Comparison of ENCODE assay signal across 1 cellular context in the genomic region with DNA sequence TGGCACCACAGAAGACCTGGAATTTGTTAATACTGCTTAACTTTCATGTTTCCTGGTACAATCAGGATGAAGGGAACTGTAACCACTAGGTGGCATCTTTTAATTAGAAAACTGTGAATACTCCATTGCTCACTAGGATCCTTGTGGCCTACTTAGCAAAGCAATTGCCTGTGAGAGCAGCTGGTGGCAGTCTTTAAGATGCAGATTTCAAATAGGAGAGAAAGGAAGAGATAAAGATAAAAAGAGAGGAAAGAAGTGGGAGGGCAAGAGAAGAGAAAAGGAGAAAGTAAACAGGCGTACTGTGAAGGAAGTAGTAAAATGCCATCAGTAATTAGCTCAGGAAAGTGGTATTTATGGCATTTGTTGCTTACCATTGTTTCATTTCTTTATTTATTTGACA.
TF ChIP-seq lines count a peak whose summit lies in the region.

No MANE protein-coding gene starts in this region.

TF ChIP-seq in HCT116, 20 proteins besides CTCF, POLR2A, EP300 and RAD21 (continued from another document):
- TF ChIP-seq, protein P1, sequence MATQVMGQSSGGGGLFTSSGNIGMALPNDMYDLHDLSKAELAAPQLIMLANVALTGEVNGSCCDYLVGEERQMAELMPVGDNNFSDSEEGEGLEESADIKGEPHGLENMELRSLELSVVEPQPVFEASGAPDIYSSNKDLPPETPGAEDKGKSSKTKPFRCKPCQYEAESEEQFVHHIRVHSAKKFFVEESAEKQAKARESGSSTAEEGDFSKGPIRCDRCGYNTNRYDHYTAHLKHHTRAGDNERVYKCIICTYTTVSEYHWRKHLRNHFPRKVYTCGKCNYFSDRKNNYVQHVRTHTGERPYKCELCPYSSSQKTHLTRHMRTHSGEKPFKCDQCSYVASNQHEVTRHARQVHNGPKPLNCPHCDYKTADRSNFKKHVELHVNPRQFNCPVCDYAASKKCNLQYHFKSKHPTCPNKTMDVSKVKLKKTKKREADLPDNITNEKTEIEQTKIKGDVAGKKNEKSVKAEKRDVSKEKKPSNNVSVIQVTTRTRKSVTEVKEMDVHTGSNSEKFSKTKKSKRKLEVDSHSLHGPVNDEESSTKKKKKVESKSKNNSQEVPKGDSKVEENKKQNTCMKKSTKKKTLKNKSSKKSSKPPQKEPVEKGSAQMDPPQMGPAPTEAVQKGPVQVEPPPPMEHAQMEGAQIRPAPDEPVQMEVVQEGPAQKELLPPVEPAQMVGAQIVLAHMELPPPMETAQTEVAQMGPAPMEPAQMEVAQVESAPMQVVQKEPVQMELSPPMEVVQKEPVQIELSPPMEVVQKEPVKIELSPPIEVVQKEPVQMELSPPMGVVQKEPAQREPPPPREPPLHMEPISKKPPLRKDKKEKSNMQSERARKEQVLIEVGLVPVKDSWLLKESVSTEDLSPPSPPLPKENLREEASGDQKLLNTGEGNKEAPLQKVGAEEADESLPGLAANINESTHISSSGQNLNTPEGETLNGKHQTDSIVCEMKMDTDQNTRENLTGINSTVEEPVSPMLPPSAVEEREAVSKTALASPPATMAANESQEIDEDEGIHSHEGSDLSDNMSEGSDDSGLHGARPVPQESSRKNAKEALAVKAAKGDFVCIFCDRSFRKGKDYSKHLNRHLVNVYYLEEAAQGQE (IDR thresholded peaks at IDR 0.05; ENCODE audit: low read depth), result no peak
- TF ChIP-seq SRF (IDR thresholded peaks at IDR 0.05; ENCODE audit: low read depth), result no peak
- TF ChIP-seq EGR1 (IDR thresholded peaks at IDR 0.05; ENCODE audit: low read depth), result no peak
- peak; percentile 20 for TF ChIP-seq YY1 (IDR thresholded peaks at IDR 0.05; ENCODE audit: extremely low read depth, insufficient replicate concordance, low read depth, low read length)
- TF ChIP-seq, protein P2, sequence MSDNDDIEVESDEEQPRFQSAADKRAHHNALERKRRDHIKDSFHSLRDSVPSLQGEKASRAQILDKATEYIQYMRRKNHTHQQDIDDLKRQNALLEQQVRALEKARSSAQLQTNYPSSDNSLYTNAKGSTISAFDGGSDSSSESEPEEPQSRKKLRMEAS (IDR thresholded peaks at IDR 0.05), result peak; percentile 19; the same call in 1 of the 2 replicates
- peak; percentile 22; the same call in 1 of the 2 replicates for TF ChIP-seq SP1 (IDR thresholded peaks at IDR 0.05; ENCODE audit: low read depth)
- TF ChIP-seq ZNF274 (IDR thresholded peaks at IDR 0.05; ENCODE audit: low read depth, low read length), result no peak
- TF ChIP-seq, protein P3, sequence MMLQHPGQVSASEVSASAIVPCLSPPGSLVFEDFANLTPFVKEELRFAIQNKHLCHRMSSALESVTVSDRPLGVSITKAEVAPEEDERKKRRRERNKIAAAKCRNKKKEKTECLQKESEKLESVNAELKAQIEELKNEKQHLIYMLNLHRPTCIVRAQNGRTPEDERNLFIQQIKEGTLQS (IDR thresholded peaks at IDR 0.05), result no peak
- TF ChIP-seq POLR2AphosphoS5 (IDR thresholded peaks at IDR 0.05; ENCODE audit: low read depth, low read length), result no peak
- TF ChIP-seq TCF7L2 (IDR thresholded peaks at IDR 0.05; ENCODE audit: borderline replicate concordance, extremely low read depth, insufficient read depth, insufficient read length), result no peak
- 0 out of 2 replicates have a peak, but pooled peaks have one; percentile 47 for TF ChIP-seq CBX3 (IDR thresholded peaks at IDR 0.05; ENCODE audit: low read depth)
- no peak for TF ChIP-seq ELF1 (IDR thresholded peaks at IDR 0.05; ENCODE audit: borderline replicate concordance, low read depth)
- no peak for TF ChIP-seq EZH2phosphoT487 (IDR thresholded peaks at IDR 0.05; ENCODE audit: borderline replicate concordance)
- no peak for TF ChIP-seq ZFX (IDR thresholded peaks at IDR 0.05)
